Comparison of ENCODE assay signal across 16 cellular contexts in genomic region chr7:120714945-120715344, GRCh38.
DNase-seq lines count a peak whose midpoint lies in the region; ATAC-seq, FAIRE-seq and TF ChIP-seq lines count a peak whose summit lies in the region.
"Had no signal": no experiment of that assay in that cellular context is flagged by ENCODE, and none has a peak within 500 bp of the region (broad histone marks: within the 10 kb centered on the region; RNA-seq: fewer than 3 reads in every experiment).

No MANE protein-coding gene starts in this region.

- POLR2A ChIA-PET in GM10248 (lab: Yijun Ruan, JAX), result no interaction called here

- no peak for ATAC-seq in HG02852 (IDR thresholded peaks at IDR 0.05; ENCODE audit: unreplicated experiment)
- ATAC-seq: GM23338 had no signal

- no peaks in the 10 kb centered on the region for H3K27me3 ChIP-seq in bronchial epithelial cell (ENCODE audit: control insufficient read depth, insufficient read depth, low read length)

- H3K4me1 Mint-ChIP-seq in CD14-positive monocyte, result no peaks in the 10 kb centered on the region

- no peak for FAIRE-seq in bronchial epithelial cell (lab: Jason Lieb, UNC)

- H3K36me3 Mint-ChIP-seq in CD14-positive monocyte, result no peaks in the 10 kb centered on the region

- no peaks in the 10 kb centered on the region for H3K36me3 ChIP-seq in bronchial epithelial cell (ENCODE audit: control insufficient read depth, insufficient read depth, low read length)
- H3K36me3 ChIP-seq: SJCRH30 had no signal

- peak; percentile 38 for DNase-seq in A172 (ENCODE audit: low spot score)
- peak; percentile 71 for DNase-seq in NCI-H446 treated with DMSO at 0.1 percent for 48 hours (lab: John Stamatoyannopoulos, UW)
- DNase-seq in bronchial epithelial cell (ENCODE audit: low read depth), result peak; percentile 33
- peak; percentile 7 for DNase-seq in iris pigment epithelial cell (ENCODE audit: low read depth)
- DNase-seq in CD14-positive monocyte (ENCODE audit: low spot score), result no peak
- DNase-seq in GM10248 (ENCODE audit: extremely low spot score), result no peak
- DNase-seq in DMS153 (lab: John Stamatoyannopoulos, UW), result no peak
- DNase-seq: 8988T, C1 segment of cervical spinal cord, KG1, MM.1S, NCI-H187 treated with DMSO at 0.1 percent for 48 hours, NCI-H510A treated with DMSO at 0.1 percent for 48 hours, SJCRH30 had no signal

- intact Hi-C loops in CD14-positive monocyte (cut with micrococcal nuclease), result no loop called here

- TF ChIP-seq CTCF in bronchial epithelial cell (IDR thresholded peaks at IDR 0.05; ENCODE audit: insufficient read depth, low read length, severe bottlenecking) (no peak), CD14-positive monocyte (IDR thresholded peaks at IDR 0.05) (no peak), GM10248 (IDR thresholded peaks at IDR 0.05; ENCODE audit: control extremely low read depth, extremely low read depth, low read depth, missing control alignments) (no peak)

- CTCF ChIA-PET in GM10248 (lab: Yijun Ruan, JAX), result interaction anchor here (1.8 kb wide), 1 partner anchor 15 kb away, joined by 4 read pairs; no protein-coding TSS in a partner anchor

- no peak overlapping the region for H3K4me3 ChIP-seq in bronchial epithelial cell (ENCODE audit: low read depth, low read length)
- H3K4me3 ChIP-seq: GM23338, SJCRH30 had no signal

- H3K4me3 Mint-ChIP-seq in CD14-positive monocyte, result no peak overlapping the region
- H3K4me3 Mint-ChIP-seq: GM23338 had no signal

- H3K27ac Mint-ChIP-seq in CD14-positive monocyte, result no peak overlapping the region
- H3K27ac Mint-ChIP-seq: GM23338 had no signal

- no peaks in the 10 kb centered on the region for H3K9me3 Mint-ChIP-seq in CD14-positive monocyte
- H3K9me3 Mint-ChIP-seq: GM23338 had no signal

- H3K27me3 Mint-ChIP-seq in CD14-positive monocyte (ENCODE audit: low read depth in 3 of 3), result peaks cover 3 to 7% (median 5%) of the 10 kb centered on the region in 3 donors

Comparison
In these comparisons a context has a peak if more than half of its experiments do, and no peak if none do; other contexts are left out.
1. DNase-seq: peak in A172 (single experiment), NCI-H446 treated with DMSO at 0.1 percent for 48 hours (single experiment), bronchial epithelial cell (single experiment) and iris pigment epithelial cell (single experiment); none in CD14-positive monocyte (single experiment), GM10248 (single experiment) and DMS153 (single experiment).